In genomic region chr13:113296842-113297369, GRCh38 we compare ENCODE assay signal across 1 cellular context.
TF ChIP-seq lines count a peak whose summit lies in the region.

Gene LAMP1 (plus strand): TSS chr13:113297239. CDS start chr13:113297435, 196 bp downstream.

TF ChIP-seq in HepG2, 621 proteins besides CTCF, POLR2A, EP300 and RAD21 (continued from another document and continues in another):
- TF ChIP-seq GMEB2 (CRISPR knock-in tag; IDR thresholded peaks at IDR 0.05; ENCODE audit: low read depth) (peak; percentile 78), ZNF460 (CRISPR knock-in tag; IDR thresholded peaks at IDR 0.05; ENCODE audit: borderline replicate concordance) (no peak), ZBTB10 (CRISPR knock-in tag; IDR thresholded peaks at IDR 0.05; ENCODE audit: borderline replicate concordance) (0 out of 2 replicates have a peak, but pooled peaks have one; percentile 37), ERF (CRISPR knock-in tag; IDR thresholded peaks at IDR 0.05) (peak; percentile 91), ZFP36 (IDR thresholded peaks at IDR 0.05; ENCODE audit: borderline replicate concordance, low read depth, low read length, partially characterized antibody) (no peak), STAG1 (CRISPR knock-in tag; IDR thresholded peaks at IDR 0.05) (no peak), STAT6 (CRISPR knock-in tag; IDR thresholded peaks at IDR 0.05; ENCODE audit: borderline replicate concordance) (peak; percentile 34; the same call in 1 of the 2 replicates), RCOR2 (CRISPR knock-in tag; IDR thresholded peaks at IDR 0.05) (0 out of 2 replicates have a peak, but pooled peaks have one; percentile 54), HIC2 (CRISPR knock-in tag; IDR thresholded peaks at IDR 0.05; ENCODE audit: low read depth) (no peak; the same call in 1 of the 2 replicates), SMAD9 (CRISPR knock-in tag; IDR thresholded peaks at IDR 0.05) (peak; percentile 59; the same call in 1 of the 2 replicates), RNF219 (CRISPR knock-in tag; IDR thresholded peaks at IDR 0.05) (peak; percentile 85; the same call in 1 of the 2 replicates), MATR3 (CRISPR knock-in tag; IDR thresholded peaks at IDR 0.05) (no peak), NFYC (CRISPR knock-in tag; IDR thresholded peaks at IDR 0.05) (peak; percentile 43; the same call in 1 of the 2 replicates), TSC22D2 (CRISPR knock-in tag; IDR thresholded peaks at IDR 0.05; ENCODE audit: borderline replicate concordance) (peak; percentile 92), CAMTA2 (CRISPR knock-in tag; IDR thresholded peaks at IDR 0.05; ENCODE audit: borderline replicate concordance) (peak; percentile 92), ZNF792 (CRISPR knock-in tag; IDR thresholded peaks at IDR 0.05) (peak; percentile 93), ZZZ3 (CRISPR knock-in tag; IDR thresholded peaks at IDR 0.05; ENCODE audit: borderline replicate concordance) (peak; percentile 92; the same call in 1 of the 2 replicates), SIX1 (CRISPR knock-in tag; IDR thresholded peaks at IDR 0.05; ENCODE audit: borderline replicate concordance) (peak; percentile 25; the same call in 1 of the 2 replicates), USF2 (IDR thresholded peaks at IDR 0.05; ENCODE audit: low read depth, low read length) (peak; percentile 99), USF2 (CRISPR knock-in tag; IDR thresholded peaks at IDR 0.05; ENCODE audit: borderline replicate concordance) (peak; percentile 98; the same call in 1 of the 2 replicates), ZNF280B (CRISPR knock-in tag; IDR thresholded peaks at IDR 0.05; ENCODE audit: borderline replicate concordance) (peak; percentile 30; the same call in 1 of the 2 replicates), SALL1 (CRISPR knock-in tag; IDR thresholded peaks at IDR 0.05) (peak; percentile 99), ZNF782 (CRISPR knock-in tag; IDR thresholded peaks at IDR 0.05; ENCODE audit: borderline replicate concordance) (peak; percentile 87), EZH2 (conservative IDR thresholded peaks at IDR 0.05; ENCODE audit: low read depth, low read length) (no peak), ZNF605 (CRISPR knock-in tag; IDR thresholded peaks at IDR 0.05) (peak; percentile 98), GTF2F1 (IDR thresholded peaks at IDR 0.05; ENCODE audit: low read length) (peak; percentile 93), EED (CRISPR knock-in tag; IDR thresholded peaks at IDR 0.05) (0 out of 2 replicates have a peak, but pooled peaks have one; percentile 83), ZFP36L1 (CRISPR knock-in tag; IDR thresholded peaks at IDR 0.05) (peak; percentile 66; the same call in 1 of the 2 replicates), ZNF644 (CRISPR knock-in tag; IDR thresholded peaks at IDR 0.05; ENCODE audit: low read depth) (no peak), ZNF138 (CRISPR knock-in tag; IDR thresholded peaks at IDR 0.05; ENCODE audit: low read depth) (peak; percentile 69; the same call in 1 of the 2 replicates), ZNF136 (CRISPR knock-in tag; IDR thresholded peaks at IDR 0.05; ENCODE audit: low read depth) (peak; percentile 85; the same call in 1 of the 2 replicates), ZNF569 (CRISPR knock-in tag; IDR thresholded peaks at IDR 0.05; ENCODE audit: borderline replicate concordance) (0 out of 2 replicates have a peak, but pooled peaks have one; percentile 67), POGZ (CRISPR knock-in tag; IDR thresholded peaks at IDR 0.05) (peak; percentile 97), CSRNP2 (CRISPR knock-in tag; conservative IDR thresholded peaks at IDR 0.05; ENCODE audit: low read depth) (no peak; the same call in 1 of the 2 replicates), DPF2 (CRISPR knock-in tag; IDR thresholded peaks at IDR 0.05; ENCODE audit: borderline replicate concordance, low read depth) (no peak), MBD4 (IDR thresholded peaks at IDR 0.05; ENCODE audit: borderline replicate concordance, low read length) (no peak), ZNF18 (CRISPR knock-in tag; IDR thresholded peaks at IDR 0.05; ENCODE audit: insufficient replicate concordance) (peak; percentile 89), ZSCAN21 (CRISPR knock-in tag; IDR thresholded peaks at IDR 0.05; ENCODE audit: borderline replicate concordance) (peak; percentile 98), MIER3 (CRISPR knock-in tag; IDR thresholded peaks at IDR 0.05; ENCODE audit: borderline replicate concordance) (peak; percentile 88), ZNF17 (CRISPR knock-in tag; IDR thresholded peaks at IDR 0.05) (no peak)
